25 cellular contexts compared by ENCODE assay signal in the genomic region with DNA sequence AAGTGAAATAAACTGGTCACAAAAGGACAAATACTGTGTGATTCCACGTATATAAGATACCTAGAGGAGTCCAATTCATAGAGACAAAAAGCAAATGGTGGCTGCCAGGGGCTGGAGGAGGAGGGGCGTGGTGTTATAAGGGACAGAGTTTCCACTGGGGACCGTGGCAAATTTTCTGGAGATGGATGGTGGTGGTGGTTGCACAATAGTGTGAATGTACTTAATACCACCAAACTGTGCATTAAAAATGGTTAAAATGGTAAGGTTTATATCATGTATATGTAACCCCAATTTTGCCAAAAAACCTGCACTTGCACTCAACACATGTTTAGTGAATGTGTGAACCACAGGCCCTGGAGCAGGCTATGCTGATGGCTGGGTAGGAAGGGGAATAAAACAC.
"Had no signal": no experiment of that assay in that cellular context is flagged by ENCODE, and none has a peak within 500 bp of the region (broad histone marks: within the 10 kb centered on the region; RNA-seq: fewer than 3 reads in every experiment).

No MANE protein-coding gene starts in this region.

- ATAC-seq: foreskin keratinocyte; left cardiac atrium; lower lobe of right lung; right cardiac atrium; stimulated activated effector memory CD8-positive, alpha-beta T cell treated with anti-CD3 and anti-CD28 coated beads, Interleukin-12 subunit alpha, Interleukin-12 subunit beta, amount 100 ng/mL, for 72 hours; upper lobe of right lung had no signal

- FAIRE-seq: colon, endothelial cell of umbilical vein, kidney had no signal

- H3K27ac Mint-ChIP-seq: endodermal cell; memory B cell; nephron progenitor cell; progenitor cell of endocrine pancreas; stimulated activated effector memory CD8-positive, alpha-beta T cell treated with anti-CD3 and anti-CD28 coated beads, Interleukin-12 subunit alpha, Interleukin-12 subunit beta, amount 100 ng/mL, for 72 hours; stimulated activated naive CD8-positive, alpha-beta T cell treated with anti-CD3 and anti-CD28 coated beads, Interleukin-15, Interleukin-2, amounts not matched to agents 100 ng/mL and 50 ng/mL, for 24 hours had no signal

- H3K27ac ChIP-seq: foreskin keratinocyte, left ventricle myocardium inferior, lower lobe of right lung, ovary, tibial artery, upper lobe of right lung had no signal

- H3K36me3 Mint-ChIP-seq: naive B cell had no signal

- H3K4me1 ChIP-seq: foreskin keratinocyte had no signal

- DNase-seq: cerebellar nuclear complex; effector CD4-positive, alpha-beta T cell; erythroblast; foreskin keratinocyte; kidney; left cardiac atrium; left ventricle myocardium inferior; lower lobe of right lung; midbrain; naive B cell; nephron progenitor cell; ovary; right cardiac atrium; stimulated activated CD4-positive, alpha-beta T cell treated with anti-CD3 and anti-CD28 coated beads, Interleukin-4, amount 100 ng/mL, for 1 hour; tibial artery; upper lobe of right lung had no signal

- H3K4me3 ChIP-seq: left ventricle myocardium inferior, lower lobe of right lung, ovary, smooth muscle cell, tibial artery, upper lobe of right lung had no signal

- H3K36me3 ChIP-seq: left ventricle myocardium inferior, lower lobe of right lung, neutrophil, ovary, tibial artery, upper lobe of right lung had no signal

- H3K27me3 ChIP-seq: foreskin keratinocyte, neutrophil, ovary, tibial artery, upper lobe of right lung had no signal

- H3K27me3 Mint-ChIP-seq: memory B cell; naive B cell; progenitor cell of endocrine pancreas; stimulated activated naive CD8-positive, alpha-beta T cell treated with anti-CD3 and anti-CD28 coated beads, Interleukin-15, Interleukin-2, amounts not matched to agents 100 ng/mL and 50 ng/mL, for 24 hours had no signal

- H3K9me3 ChIP-seq: lower lobe of right lung, neutrophil, ovary, tibial artery, upper lobe of right lung had no signal

- H3K4me3 Mint-ChIP-seq: endodermal cell; memory B cell; nephron progenitor cell; stimulated activated effector memory CD8-positive, alpha-beta T cell treated with anti-CD3 and anti-CD28 coated beads, Interleukin-12 subunit alpha, Interleukin-12 subunit beta, amount 100 ng/mL, for 72 hours; stimulated activated naive CD8-positive, alpha-beta T cell treated with anti-CD3 and anti-CD28 coated beads, Interleukin-15, Interleukin-2, amounts not matched to agents 100 ng/mL and 50 ng/mL, for 24 hours had no signal
